20 cellular contexts compared by ENCODE assay signal in the genomic region with DNA sequence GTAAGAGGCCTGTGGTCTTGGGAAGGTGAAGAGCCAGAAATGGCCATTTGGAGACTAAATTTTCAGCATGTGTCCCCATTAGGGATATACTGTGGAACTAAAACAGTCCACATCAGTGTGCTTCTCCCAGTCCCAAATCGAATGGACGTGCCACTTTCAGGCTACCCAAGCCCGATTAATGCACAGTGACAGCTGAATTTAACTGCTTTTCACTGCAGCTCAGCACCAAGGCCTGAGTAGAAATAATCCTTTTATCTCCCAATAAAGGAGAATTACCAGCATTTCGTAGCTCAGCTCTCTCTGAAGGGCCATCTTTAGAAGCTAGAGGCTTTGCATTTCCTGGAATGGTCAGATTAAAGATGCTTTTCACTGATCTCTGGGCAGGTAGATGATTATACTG.
"Had no signal": no experiment of that assay in that cellular context is flagged by ENCODE, and none has a peak within 500 bp of the region (broad histone marks: within the 10 kb centered on the region; RNA-seq: fewer than 3 reads in every experiment).

No MANE protein-coding gene starts in this region.

- DNase-seq: cerebellar nuclear complex; colonic mucosa; dermis blood vessel endothelial cell; effector CD8-positive, alpha-beta T cell; gastrocnemius medialis; lower lobe of right lung; mesenchymal stem cell; midbrain; naive B cell; posterior cingulate gyrus; sigmoid colon; stimulated activated CD4-positive, alpha-beta T cell treated with anti-CD3 and anti-CD28 coated beads, Interleukin-2, amount 100 ng/mL, for 24 hours; stimulated activated naive CD4-positive, alpha-beta T cell; stomach; substantia nigra; transverse colon had no signal

- H3K27me3 ChIP-seq: colonic mucosa, gastrocnemius medialis, left lung, right atrium auricular region, sigmoid colon, stomach, transverse colon had no signal

- H3K4me3 ChIP-seq: colonic mucosa, gastrocnemius medialis, left lung, lower lobe of right lung, right atrium auricular region, sigmoid colon, skin epidermis, stomach, thoracic aorta, transverse colon had no signal

- H3K4me1 ChIP-seq: colonic mucosa, gastrocnemius medialis, left lung, lower lobe of right lung, right atrium auricular region, sigmoid colon, stomach, transverse colon had no signal

- H3K9me3 ChIP-seq: colonic mucosa, gastrocnemius medialis, left lung, lower lobe of right lung, right atrium auricular region, thoracic aorta, transverse colon had no signal

- H3K36me3 ChIP-seq: colonic mucosa, gastrocnemius medialis, left lung, lower lobe of right lung, right atrium auricular region, sigmoid colon, stomach, thoracic aorta, transverse colon had no signal

- H3K27ac ChIP-seq: colonic mucosa, gastrocnemius medialis, left lung, lower lobe of right lung, right atrium auricular region, sigmoid colon, skin epidermis, stomach, thoracic aorta, transverse colon had no signal
